In the genomic region with DNA sequence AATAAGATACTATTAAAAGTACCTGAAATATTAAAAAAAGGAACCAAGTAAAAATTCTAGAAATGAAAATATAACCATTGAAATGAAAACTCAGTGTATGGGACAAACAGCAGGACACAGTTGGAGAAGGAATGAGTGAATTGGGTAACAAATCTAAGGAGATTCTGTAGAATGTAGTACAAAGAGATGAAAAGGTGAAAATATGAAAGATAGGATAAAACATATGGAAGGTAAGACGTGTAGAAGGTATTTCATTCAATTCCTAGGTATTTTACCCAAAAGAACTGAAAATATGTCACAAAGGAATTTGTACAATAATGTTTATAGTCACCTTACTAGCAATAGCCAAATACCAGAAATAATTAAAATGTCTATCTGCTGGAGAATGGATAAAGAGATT, we compare ENCODE assay signal across 35 cellular contexts.
"Had no signal": no experiment of that assay in that cellular context is flagged by ENCODE, and none has a peak within 500 bp of the region (broad histone marks: within the 10 kb centered on the region; RNA-seq: fewer than 3 reads in every experiment).

No MANE protein-coding gene starts in this region.

- H3K4me3 ChIP-seq: MG63 had no signal

- H3K27ac ChIP-seq: KMS-11 had no signal

- H3K36me3 ChIP-seq: MG63 had no signal

- H3K27me3 ChIP-seq: MG63 had no signal

- H3K9ac ChIP-seq: KMS-11 had no signal

- H3K4me2 ChIP-seq: KMS-11 had no signal

- DNase-seq: Karpas-422, Kasumi-1, KG1, MG63, MM.1S, MV-4-11, NCI-H1048, NCI-H1092, NCI-H1092 treated with DMSO at 0.1 percent for 48 hours, NCI-H1105, NCI-H1105 treated with DMSO at 0.1 percent for 48 hours, NCI-H1417, NCI-H1417 treated with DMSO at 0.1 percent for 48 hours, NCI-H1436, NCI-H1436 treated with DMSO at 0.1 percent for 48 hours, NCI-H146, NCI-H1694, NCI-H1694 treated with DMSO at 0.1 percent for 48 hours, NCI-H187, NCI-H187 treated with DMSO at 0.1 percent for 48 hours, NCI-H1930, NCI-H2029, NCI-H2029 treated with DMSO at 0.1 percent for 48 hours, NCI-H2081, NCI-H2081 treated with DMSO at 0.1 percent for 48 hours, NCI-H2107, NCI-H2171, NCI-H2171 treated with DMSO at 0.1 percent for 48 hours, NCI-H2227 treated with DMSO at 0.1 percent for 48 hours, NCI-H226, NCI-H345, NCI-H446, NCI-H446 treated with DMSO at 0.1 percent for 48 hours, NCI-H510A had no signal

- H3K9me3 ChIP-seq: MG63 had no signal
